In genomic region chr18:21612125-21613100, GRCh38 we compare ENCODE assay signal across 8 cellular contexts. TPM values are rescaled to one million over a fixed set of nuclear protein-coding genes. Genes with fewer than 3 reads are reported as not detected.
A peak's percentile ranks its signal among the peaks of the same experiment; 100 is the strongest.
DNase-seq lines count a peak whose midpoint lies in the region; ATAC-seq and TF ChIP-seq lines count a peak whose summit lies in the region.

Gene SNRPD1 (plus strand): TSS chr18:21612314. CDS start chr18:21612430, 116 bp downstream.

- peak within 1 kb of the TSS; percentile 95 for H3K9ac ChIP-seq in OCI-LY3 (ENCODE audit: low read length)

- H3K27ac ChIP-seq in OCI-LY3 (ENCODE audit: low read length): peak within 1 kb of the TSS; percentile 71

- H3K27me3 ChIP-seq in OCI-LY3 (ENCODE audit: low read depth, low read length): no peaks in the 10 kb centered on the region
- no peaks in the 10 kb centered on the region for H3K27me3 ChIP-seq in mononuclear cell (ENCODE audit: insufficient read depth, low read length)

- H3K9me3 ChIP-seq in OCI-LY3 (ENCODE audit: insufficient read depth, low read length): no peaks in the 10 kb centered on the region
- no peaks in the 10 kb centered on the region for H3K9me3 ChIP-seq in mononuclear cell (ENCODE audit: low read depth, low read length)

- H3K79me2 ChIP-seq in OCI-LY3 (ENCODE audit: low read length): peaks cover 55% of the 10 kb centered on the region

- peak within 1 kb of the TSS; percentile 47; the same call in 1 of the 2 replicates for H2AFZ ChIP-seq in OCI-LY3 (ENCODE audit: low read depth, low read length)

- peak within 1 kb of the TSS; percentile 88 for H3K4me3 ChIP-seq in OCI-LY3 (ENCODE audit: low read length)
- peak within 1 kb of the TSS; percentile 87 for H3K4me3 ChIP-seq in mononuclear cell (ENCODE audit: low read length)

- H3K4me1 ChIP-seq in OCI-LY3 (ENCODE audit: low read length) (peaks cover 15% of the 10 kb centered on the region), mononuclear cell (ENCODE audit: insufficient read depth, low read length) (peaks cover 22% of the 10 kb centered on the region)

- ATAC-seq in GM21526 (IDR thresholded peaks at IDR 0.05; ENCODE audit: low FRiP score, unreplicated experiment): peak; percentile 98

- H3K36me3 ChIP-seq in OCI-LY3 (replicated peaks; ENCODE audit: low read depth, low read length): peaks cover 21% of the 10 kb centered on the region

- DNase-seq in DMS153 (lab: John Stamatoyannopoulos, UW) (peak; percentile 89), HuH-7.5 (ENCODE audit: low spot score) (peak; percentile 83), activated T-cell treated with anti-CD3 and anti-CD28 coated beads for 1 hour (ENCODE audit: low read depth) (peak; percentile 78), epidermal melanocyte (ENCODE audit: insufficient read length, low spot score) (peak; percentile 84)
- peak; percentile 51 to 76 for DNase-seq in stimulated activated CD8-positive, alpha-beta memory T cell treated with anti-CD3 and anti-CD28 coated beads, Interleukin-4, amount 100 ng/mL, for 1 hour (ENCODE audit: low read depth in 2 of 2, low spot score in 1 of 2)

- H4K20me1 ChIP-seq in OCI-LY3 (ENCODE audit: insufficient read depth, low read length): peaks cover 21% of the 10 kb centered on the region

- peak; percentile 81 for TF ChIP-seq CTCF in OCI-LY3 (IDR thresholded peaks at IDR 0.05; ENCODE audit: low read depth, low read length)

- H3K4me2 ChIP-seq in OCI-LY3 (ENCODE audit: low read length): peak within 1 kb of the TSS; percentile 66

RNA-seq across cellular contexts. Expression of gene SNRPD1, which starts in this region (rescaled TPM):
- total RNA-seq in mononuclear cell: 7.1 TPM

Comparison
In these comparisons a context has a peak if more than half of its experiments do, and no peak if none do; other contexts are left out.
1. Peak in every context shown above with its lines: DNase-seq, ATAC-seq, H3K4me3 ChIP-seq and H3K27ac ChIP-seq.